ENCODE assay signal across 9 cellular contexts in the genomic region with DNA sequence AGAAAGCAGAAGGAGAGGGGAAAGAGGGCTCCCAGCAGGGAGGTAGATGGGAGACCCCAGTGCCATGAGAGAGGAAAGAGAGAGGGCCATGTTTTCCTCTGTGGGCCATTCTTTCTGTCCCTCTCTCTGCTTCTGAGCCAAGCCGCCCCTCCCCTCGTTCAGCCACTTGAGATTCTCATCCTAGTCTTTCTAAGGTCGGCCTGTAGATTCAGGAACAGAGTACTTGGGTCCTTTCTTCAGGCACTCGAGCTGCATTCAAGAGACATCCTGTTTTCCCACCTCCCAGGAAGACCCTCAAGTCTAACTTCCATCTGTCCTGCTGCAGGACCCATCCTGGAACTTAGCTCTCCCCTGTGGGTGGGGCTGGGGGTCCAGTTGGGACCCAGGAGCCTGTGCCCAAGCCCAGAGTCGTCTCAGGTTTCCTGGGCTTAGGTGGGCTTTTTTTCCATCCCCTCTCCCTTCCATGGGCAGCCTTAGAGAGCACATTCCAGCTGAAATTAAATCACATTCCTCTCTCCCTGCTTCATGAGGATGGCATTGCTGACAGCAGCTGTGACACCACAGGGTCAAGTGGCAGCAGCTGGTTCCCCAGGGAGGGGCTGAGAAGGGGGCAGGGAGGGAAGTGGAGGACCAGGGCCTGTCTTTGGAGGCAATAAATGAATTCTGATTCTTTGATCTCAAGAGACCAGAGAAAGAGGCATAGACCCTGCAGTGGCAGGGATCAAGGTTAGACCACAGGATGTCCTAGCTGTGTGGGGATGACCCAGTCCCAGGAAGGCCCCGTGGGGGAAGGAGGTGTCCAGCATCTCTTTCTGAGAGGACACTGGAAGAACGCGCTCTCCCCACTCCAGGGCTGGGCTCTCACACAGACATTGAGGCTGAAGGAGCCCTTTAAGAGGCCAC. TPM values are rescaled to one million over a fixed set of nuclear protein-coding genes. Genes with fewer than 3 reads are reported as not detected.
DNase-seq lines count a peak whose midpoint lies in the region; ATAC-seq and TF ChIP-seq lines count a peak whose summit lies in the region.
"Had no signal": no experiment of that assay in that cellular context is flagged by ENCODE, and none has a peak within 500 bp of the region (broad histone marks: within the 10 kb centered on the region; RNA-seq: fewer than 3 reads in every experiment).

No MANE protein-coding gene starts in this region.

- no peak for TF ChIP-seq CTCF in GM12875 (IDR thresholded peaks at IDR 0.05; ENCODE audit: borderline replicate concordance, insufficient read depth, low read depth, low read length)

- H3K27me3 ChIP-seq in SJSA1 (replicated peaks) (no peaks in the 10 kb centered on the region), skeletal muscle satellite cell (ENCODE audit: control insufficient read depth, insufficient read depth, low read length) (no peaks in the 10 kb centered on the region)

- H3K9me3 ChIP-seq in SJSA1 (replicated peaks) (no peaks in the 10 kb centered on the region), skeletal muscle satellite cell (replicated peaks; ENCODE audit: low read length) (no peaks in the 10 kb centered on the region)

- peak; percentile 82 to 83 for DNase-seq in SJSA1 (ENCODE audit: low read depth in 1 of 2, low spot score in 2 of 2)
- peak; percentile 81 for DNase-seq in hepatic stellate cell (ENCODE audit: low spot score)
- no peak for DNase-seq in stimulated activated CD4-positive, alpha-beta T cell treated with anti-CD3 and anti-CD28 coated beads, Interleukin-2, amount 100 ng/mL, for 48 hours

- peak overlapping the region; percentile 33 for H3K4me3 ChIP-seq in GM12875 (ENCODE audit: low read depth, low read length)
- H3K4me3 ChIP-seq in SJSA1: no peak overlapping the region
- peak overlapping the region; percentile 56 for H3K4me3 ChIP-seq in skeletal muscle satellite cell (ENCODE audit: low read length)

- H3K4me2 ChIP-seq in skeletal muscle satellite cell (ENCODE audit: low read length): peak overlapping the region; percentile 70

- H3K36me3 ChIP-seq in SJSA1 (no peaks in the 10 kb centered on the region), skeletal muscle satellite cell (ENCODE audit: insufficient read depth, low read length) (no peaks in the 10 kb centered on the region)

- H3K9ac ChIP-seq in skeletal muscle satellite cell (ENCODE audit: low read depth, low read length): peak overlapping the region; percentile 77

- ATAC-seq in GM18858 (IDR thresholded peaks at IDR 0.05; ENCODE audit: unreplicated experiment) (no peak), GM21526 (IDR thresholded peaks at IDR 0.05; ENCODE audit: low FRiP score, unreplicated experiment) (no peak), HG02678 (IDR thresholded peaks at IDR 0.05; ENCODE audit: unreplicated experiment) (no peak)

- peak overlapping the region; percentile 87 for H3K27ac ChIP-seq in SJSA1

- H3K4me1 ChIP-seq in SJSA1 (replicated peaks) (peaks cover 86% of the 10 kb centered on the region), skeletal muscle satellite cell (ENCODE audit: control insufficient read depth, insufficient read depth, low read length) (peaks cover 72% of the 10 kb centered on the region)

RNA-seq across cellular contexts. Expression of a gene that starts 12.9 kb away (rescaled TPM):
- total RNA-seq in SJSA1 (2014; rRNA removed; shearing (Covaris generic)): 149 and 169 TPM in 2 replicates
- 10.6 and 46.1 TPM in 2 replicates for total RNA-seq in skeletal muscle satellite cell (2012; rRNA removed)

RNA-seq across cellular contexts. Expression of a gene that starts 22.4 kb away (rescaled TPM):
- total RNA-seq in SJSA1 (2014; rRNA removed; shearing (Covaris generic)): not detected in 2 replicates
- total RNA-seq in skeletal muscle satellite cell (2012; rRNA removed): not detected in 2 replicates

RNA-seq across cellular contexts. Expression of a gene that starts 41.1 kb away (rescaled TPM):
- 2.8 and 6.7 TPM in 2 replicates for total RNA-seq in SJSA1 (2014; rRNA removed; shearing (Covaris generic))
- 12.4 and 20.3 TPM in 2 replicates for total RNA-seq in skeletal muscle satellite cell (2012; rRNA removed)

RNA-seq across cellular contexts. Expression of a gene that starts 45.1 kb away (rescaled TPM):
- total RNA-seq in SJSA1 (2014; rRNA removed; shearing (Covaris generic)): not detected in 2 replicates
- 0.25 and 0.44 TPM in 2 replicates for total RNA-seq in skeletal muscle satellite cell (2012; rRNA removed)
- total RNA-seq: SK-MEL-5 had no signal

Comparison
In these comparisons a context has a peak if more than half of its experiments do, and no peak if none do; other contexts are left out.
1. DNase-seq: peak in SJSA1 (2 of 2) and hepatic stellate cell (single experiment); none in stimulated activated CD4-positive, alpha-beta T cell treated with anti-CD3 and anti-CD28 coated beads, Interleukin-2, amount 100 ng/mL, for 48 hours (0 of 2).